Comparison of ENCODE assay signal across 20 cellular contexts in genomic region chr22:50479686-50480085, GRCh38. TPM values are rescaled to one million over a fixed set of nuclear protein-coding genes. Genes with fewer than 3 reads are reported as not detected.
A peak's percentile ranks its signal among the peaks of the same experiment; 100 is the strongest.
DNase-seq lines count a peak whose midpoint lies in the region; ATAC-seq and TF ChIP-seq lines count a peak whose summit lies in the region.
"Had no signal": no experiment of that assay in that cellular context is flagged by ENCODE, and none has a peak within 500 bp of the region (broad histone marks: within the 10 kb centered on the region; RNA-seq: fewer than 3 reads in every experiment).

No MANE protein-coding gene starts in this region.

- WGBS in H9 (ENCODE audit: extremely low coverage, insufficient read length, low lambda C conversion rate) = no CpG with 5 or more reads among the region's 13 CpGs

- no peaks in the 10 kb centered on the region for H3K36me3 Mint-ChIP-seq in T-helper 2 cell treated with Interferon-gamma antibody and Interleukin-4, amounts not matched to agents 5 μg/mL and 100 μg/mL, for 36 hours (ENCODE audit: low read depth)
- H3K36me3 Mint-ChIP-seq in H9 (ENCODE audit: insufficient read depth in 1 of 3, low read depth in 3 of 3) = no peaks in the 10 kb centered on the region
- no peaks in the 10 kb centered on the region for H3K36me3 Mint-ChIP-seq in activated naive CD8-positive, alpha-beta T cell treated with anti-CD3 and anti-CD28 coated beads, Interleukin-2, amount 10 ng/mL, durations not matched to agents 7 days and 5 days
- no peaks in the 10 kb centered on the region for H3K36me3 Mint-ChIP-seq in nephron (ENCODE audit: low read depth)
- peaks cover 0 to 2% of the 10 kb centered on the region in 2 donors for H3K36me3 Mint-ChIP-seq in CD14-positive monocyte

- no peak overlapping the region for H2BK15ac ChIP-seq in H9 (ENCODE audit: low read depth, low read length)

- H2BK120ac ChIP-seq in H9 (ENCODE audit: low read depth, low read length, poor library complexity, severe bottlenecking) = no peak overlapping the region

- no peak overlapping the region for H2AK5ac ChIP-seq in H9 (ENCODE audit: insufficient read length, low read length)

- no peak overlapping the region for H3T11ph ChIP-seq in H9 (ENCODE audit: low read length)

- no peak overlapping the region for H3K18ac ChIP-seq in H9 (ENCODE audit: insufficient read length, low read depth, low read length)

- H3K9me3 Mint-ChIP-seq in T-helper 2 cell treated with Interferon-gamma antibody and Interleukin-4, amounts not matched to agents 5 μg/mL and 100 μg/mL, for 36 hours = no peaks in the 10 kb centered on the region
- H3K9me3 Mint-ChIP-seq in H9 (no peaks in the 10 kb centered on the region), nephron (no peaks in the 10 kb centered on the region), CD14-positive monocyte (peaks cover 0 to 12% (median 6%) of the 10 kb centered on the region in 7 donors)
- no peaks in the 10 kb centered on the region for H3K9me3 Mint-ChIP-seq in activated naive CD8-positive, alpha-beta T cell treated with anti-CD3 and anti-CD28 coated beads, Interleukin-2, amount 10 ng/mL, durations not matched to agents 7 days and 5 days

- H3K27me3 ChIP-seq in H9 (ENCODE audit: insufficient read depth, low read length) = peaks cover 9% of the 10 kb centered on the region; the same call in 1 of the 2 replicates

- no peak for DNase-seq in T-helper 2 cell treated with Interferon-gamma antibody and Interleukin-4, amounts not matched to agents 5 μg/mL and 100 μg/mL, for 36 hours (ENCODE audit: low spot score)
- no peak for DNase-seq in T-helper 2 cell
- no peak for DNase-seq in H9
- no peak for DNase-seq in activated naive CD8-positive, alpha-beta T cell treated with anti-CD3 and anti-CD28 coated beads, Interleukin-2, amount 10 ng/mL, durations not matched to agents 7 days and 5 days
- DNase-seq in activated CD4-positive, CD25-positive, alpha-beta regulatory T cell (lab: John Stamatoyannopoulos, UW) = no peak
- no peak for DNase-seq in CD14-positive monocyte (ENCODE audit: low spot score)
- DNase-seq in cardiac septum (ENCODE audit: low spot score) = no peak
- DNase-seq: activated CD8-positive, alpha-beta memory T cell treated with anti-CD3 and anti-CD28 coated beads for 24 hours; activated gamma-delta T cell; esophagus squamous epithelium; left ventricle myocardium superior; MV-4-11; NCI-H526 treated with DMSO at 0.1 percent for 48 hours had no signal

- no peak overlapping the region for H3K4me2 ChIP-seq in H9 (ENCODE audit: insufficient read depth, insufficient read length, low read length)

- no peak overlapping the region for H4K91ac ChIP-seq in H9 (ENCODE audit: insufficient read length, low read depth, low read length)

- no peak overlapping the region for H2AFZ ChIP-seq in H9 (ENCODE audit: low read length)

- peak overlapping the region; percentile 27 for H2BK12ac ChIP-seq in H9 (ENCODE audit: insufficient read length, low read depth, low read length)

- H3K4me1 ChIP-seq in H9 (ENCODE audit: insufficient read depth, low read length) = no peaks in the 10 kb centered on the region

- no peak overlapping the region for H4K8ac ChIP-seq in H9 (replicated peaks; ENCODE audit: insufficient read length, low read depth, low read length)

- H2BK20ac ChIP-seq in H9 (ENCODE audit: low read depth, low read length, poor library complexity, severe bottlenecking) = no peak overlapping the region

- H3K56ac ChIP-seq in H9 (ENCODE audit: insufficient read length, low read depth, low read length) = no peak overlapping the region

- no peak overlapping the region for H3K14ac ChIP-seq in H9 (ENCODE audit: insufficient read depth, low read length)

- no peak for TF ChIP-seq CTCF in H9 (conservative IDR thresholded peaks at IDR 0.05)
- no peak for TF ChIP-seq CTCF in nephron (IDR thresholded peaks at IDR 0.05; ENCODE audit: unreplicated experiment in 3 of 3)
- no peak for TF ChIP-seq CTCF in CD14-positive monocyte (IDR thresholded peaks at IDR 0.05)

- H4K5ac ChIP-seq in H9 (ENCODE audit: insufficient read length, low read depth, low read length) = no peak overlapping the region

- no peak overlapping the region for H2BK5ac ChIP-seq in H9 (ENCODE audit: insufficient read length, low read length)

- no peak overlapping the region for H3K23ac ChIP-seq in H9 (ENCODE audit: insufficient read length, low read depth, low read length)

- peak overlapping the region; percentile 80 for H3K4me3 Mint-ChIP-seq in T-helper 2 cell treated with Interferon-gamma antibody and Interleukin-4, amounts not matched to agents 5 μg/mL and 100 μg/mL, for 36 hours
- H3K4me3 Mint-ChIP-seq in H9 = peak overlapping the region in 1 of 2 experiments; percentile 81; a peak in 2 of 5 replicates
- peak overlapping the region; percentile 59 for H3K4me3 Mint-ChIP-seq in activated naive CD8-positive, alpha-beta T cell treated with anti-CD3 and anti-CD28 coated beads, Interleukin-2, amount 10 ng/mL, durations not matched to agents 7 days and 5 days
- peak overlapping the region; percentile 62 to 71 (median 68) for H3K4me3 Mint-ChIP-seq in nephron
- H3K4me3 Mint-ChIP-seq in CD14-positive monocyte = peak overlapping the region in 1 of 2 donors; percentile 82

- H3K27ac Mint-ChIP-seq in T-helper 2 cell treated with Interferon-gamma antibody and Interleukin-4, amounts not matched to agents 5 μg/mL and 100 μg/mL, for 36 hours = no peak overlapping the region
- H3K27ac Mint-ChIP-seq in H9 (no peak overlapping the region), nephron (no peak overlapping the region), CD14-positive monocyte (peak overlapping the region in 1 of 7 donors; percentile 61)
- H3K27ac Mint-ChIP-seq in activated naive CD8-positive, alpha-beta T cell treated with anti-CD3 and anti-CD28 coated beads, Interleukin-2, amount 10 ng/mL, durations not matched to agents 7 days and 5 days = peak overlapping the region; percentile 56

- no peak overlapping the region for H3K27ac ChIP-seq in H9 (ENCODE audit: insufficient read length, low read depth, low read length)
- H3K27ac ChIP-seq: BLaER1, esophagus squamous epithelium, SJSA1, tibial nerve had no signal

- H4K20me1 ChIP-seq in H9 (ENCODE audit: control insufficient read depth, insufficient read depth, insufficient read length) = no peaks in the 10 kb centered on the region

- H3K79me1 ChIP-seq in H9 (ENCODE audit: insufficient read depth, low read depth, low read length, poor library complexity, severe bottlenecking) = no peaks in the 10 kb centered on the region

- H3K9ac ChIP-seq in H9 (ENCODE audit: extremely low read depth, insufficient read length, low read length) = no peak overlapping the region
- H3K9ac ChIP-seq: BLaER1 had no signal

- ATAC-seq in activated naive CD8-positive, alpha-beta T cell treated with anti-CD3 and anti-CD28 coated beads, Interleukin-2, amount 10 ng/mL, durations not matched to agents 7 days and 5 days (ENCODE audit: low read depth) = no peak
- ATAC-seq: left ventricle myocardium superior had no signal

- POLR2A ChIA-PET in activated naive CD8-positive, alpha-beta T cell treated with anti-CD3 and anti-CD28 coated beads, Interleukin-2, amount 10 ng/mL, durations not matched to agents 7 days and 5 days (lab: Charles Lee) = interaction anchor here (3.2 kb wide), 1 partner anchor 9 kb away, joined by 10 read pairs; no protein-coding TSS in a partner anchor

- intact Hi-C loops in CD14-positive monocyte (cut with micrococcal nuclease) (no loop called here), cardiac septum (cut with DNase I) (no loop called here)

- no peaks in the 10 kb centered on the region for H3K9me3 ChIP-seq in H9 (ENCODE audit: control insufficient read depth, low read depth, low read length)
- H3K9me3 ChIP-seq: BLaER1, esophagus squamous epithelium, SJSA1, tibial nerve had no signal

- H3K23me2 ChIP-seq in H9 (ENCODE audit: insufficient read length, low read depth, low read length, poor library complexity, severe bottlenecking) = peaks cover 12% of the 10 kb centered on the region

- peaks cover 4% of the 10 kb centered on the region for H3K4me1 Mint-ChIP-seq in T-helper 2 cell treated with Interferon-gamma antibody and Interleukin-4, amounts not matched to agents 5 μg/mL and 100 μg/mL, for 36 hours (ENCODE audit: low read depth)
- H3K4me1 Mint-ChIP-seq in H9 (peaks cover 13 to 14% of the 10 kb centered on the region in 2 experiments), nephron (peaks cover 8% of the 10 kb centered on the region), CD14-positive monocyte (peaks cover 6% of the 10 kb centered on the region)
- H3K4me1 Mint-ChIP-seq in activated naive CD8-positive, alpha-beta T cell treated with anti-CD3 and anti-CD28 coated beads, Interleukin-2, amount 10 ng/mL, durations not matched to agents 7 days and 5 days = peaks cover 12% of the 10 kb centered on the region

- H3K27me3 Mint-ChIP-seq in T-helper 2 cell treated with Interferon-gamma antibody and Interleukin-4, amounts not matched to agents 5 μg/mL and 100 μg/mL, for 36 hours (ENCODE audit: low read depth) = peaks cover 12% of the 10 kb centered on the region
- H3K27me3 Mint-ChIP-seq in H9 (ENCODE audit: low read depth) (peaks cover 36% of the 10 kb centered on the region), nephron (ENCODE audit: low read depth) (peaks cover 51% of the 10 kb centered on the region), CD14-positive monocyte (ENCODE audit: low read depth in 3 of 3) (peaks cover 37 to 76% (median 42%) of the 10 kb centered on the region in 3 donors)
- H3K27me3 Mint-ChIP-seq in activated naive CD8-positive, alpha-beta T cell treated with anti-CD3 and anti-CD28 coated beads, Interleukin-2, amount 10 ng/mL, durations not matched to agents 7 days and 5 days = peaks cover 16% of the 10 kb centered on the region

- H3K79me2 ChIP-seq in H9 (ENCODE audit: insufficient read depth, low read length) = no peaks in the 10 kb centered on the region

- no peak overlapping the region for H3K4ac ChIP-seq in H9 (ENCODE audit: low read depth, low read length)

RNA-seq across cellular contexts. Expression of gene ADM2, which starts 1.7 kb away (rescaled TPM):
- total RNA-seq in H9 (2021) (11.4 and 11.9 TPM in 2 replicates), cardiac septum (0.13 TPM)
- total RNA-seq in activated naive CD8-positive, alpha-beta T cell treated with anti-CD3 and anti-CD28 coated beads, Interleukin-2, amount 10 ng/mL, durations not matched to agents 7 days and 5 days = 1 to 10 TPM; 6.5 to 6.7 TPM
- not detected for polyA plus RNA-seq in CD14-positive monocyte
- total RNA-seq: A172, left ventricle myocardium superior, tibial nerve had no signal

RNA-seq across cellular contexts. Expression of gene SBF1, which starts 4.9 kb away (rescaled TPM):
- total RNA-seq in H9 (2021) (69.8 and 72.0 TPM in 2 replicates), cardiac septum (63.5 TPM)
- 100 to 1,000 TPM; 211 to 221 TPM for total RNA-seq in activated naive CD8-positive, alpha-beta T cell treated with anti-CD3 and anti-CD28 coated beads, Interleukin-2, amount 10 ng/mL, durations not matched to agents 7 days and 5 days
- polyA plus RNA-seq in CD14-positive monocyte = 1 to 10 TPM; 4.0 to 6.2 TPM

RNA-seq across cellular contexts. Expression of gene MIOX, which starts 7.0 kb away (rescaled TPM):
- total RNA-seq in H9 (2021) (1.4 and 1.5 TPM in 2 replicates), cardiac septum (not detected)
- not detected for total RNA-seq in activated naive CD8-positive, alpha-beta T cell treated with anti-CD3 and anti-CD28 coated beads, Interleukin-2, amount 10 ng/mL, durations not matched to agents 7 days and 5 days
- not detected for polyA plus RNA-seq in CD14-positive monocyte
- total RNA-seq: A172, esophagus squamous epithelium, glomerular endothelial cell, left ventricle myocardium superior, pulmonary artery endothelial cell, SJSA1, tibial nerve had no signal

RNA-seq across cellular contexts. Expression of gene LMF2, which starts 27.8 kb away (rescaled TPM):
- total RNA-seq in H9 (2021) = 43.6 and 46.0 TPM in 2 replicates
- 100 to 1,000 TPM; 128 to 141 TPM for total RNA-seq in activated naive CD8-positive, alpha-beta T cell treated with anti-CD3 and anti-CD28 coated beads, Interleukin-2, amount 10 ng/mL, durations not matched to agents 7 days and 5 days
- polyA plus RNA-seq in CD14-positive monocyte = 10 to 100 TPM; 15.0 to 16.6 TPM
- 28.7 TPM for total RNA-seq in cardiac septum

RNA-seq across cellular contexts. Expression of gene NCAPH2, which starts 28.3 kb away (rescaled TPM):
- total RNA-seq in H9 (2021) = 76.2 and 78.1 TPM in 2 replicates
- 100 to 1,000 TPM; 126 TPM for total RNA-seq in activated naive CD8-positive, alpha-beta T cell treated with anti-CD3 and anti-CD28 coated beads, Interleukin-2, amount 10 ng/mL, durations not matched to agents 7 days and 5 days
- 10 to 100 TPM; 12.5 to 18.1 TPM for polyA plus RNA-seq in CD14-positive monocyte
- total RNA-seq in cardiac septum = 25.1 TPM
